Comparison of ENCODE assay signal across 8 cellular contexts in the genomic region with DNA sequence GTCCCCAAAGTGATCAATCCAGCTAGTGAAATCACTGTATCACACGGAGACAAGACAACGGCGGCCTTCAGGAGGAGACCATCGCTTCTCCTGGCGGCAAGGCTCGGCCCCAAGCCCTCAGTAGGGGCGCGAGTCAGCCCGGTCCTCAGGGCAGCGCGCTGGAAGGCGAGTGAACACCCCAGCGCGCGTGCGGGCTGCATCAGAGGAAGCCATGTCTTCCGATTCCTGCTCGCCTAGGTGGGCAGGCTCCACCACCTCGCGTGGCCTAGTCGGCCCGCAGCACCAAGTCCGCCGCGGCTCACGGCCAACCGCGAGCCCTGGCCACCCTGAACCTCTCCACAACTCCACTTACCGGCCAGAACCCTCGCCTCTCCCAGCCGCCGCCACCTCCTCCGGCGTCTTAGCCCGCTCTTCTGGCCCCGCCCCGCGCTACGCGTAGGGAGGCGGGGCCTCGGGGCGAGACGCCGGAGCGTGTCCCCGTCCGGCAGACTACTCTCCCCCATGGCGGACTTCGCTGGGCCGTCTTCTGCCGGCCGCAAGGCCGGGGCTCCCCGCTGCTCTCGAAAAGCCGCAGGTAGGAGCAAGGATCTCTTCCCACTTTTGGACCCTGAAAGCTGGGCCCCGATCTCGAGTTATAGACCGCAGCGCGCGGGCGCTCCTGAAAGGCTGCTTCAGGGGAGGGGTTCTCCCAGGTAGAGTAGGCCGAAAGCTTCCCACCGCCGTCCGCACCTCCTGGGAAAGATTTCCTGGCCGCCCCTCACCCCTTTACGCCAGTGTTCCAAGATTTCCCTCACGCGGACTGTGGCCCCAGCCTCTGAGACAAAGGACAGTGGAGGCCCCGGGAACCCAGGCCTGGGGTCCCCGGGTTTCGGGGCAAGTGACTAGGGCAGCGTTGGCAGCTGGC. TPM values are rescaled to one million over a fixed set of nuclear protein-coding genes. Genes with fewer than 3 reads are reported as not detected.
A peak's percentile ranks its signal among the peaks of the same experiment; 100 is the strongest.
DNase-seq lines count a peak whose midpoint lies in the region; ATAC-seq and TF ChIP-seq lines count a peak whose summit lies in the region.

Gene GLMN (minus strand): TSS at position 415 of the 904 bp plus-strand sequence. CDS start 988 bp downstream, outside the sequence.
Gene RPAP2 (plus strand): TSS at position 487 of the 904 bp plus-strand sequence. CDS start 15 bp downstream, at position 502.

- TF ChIP-seq CTCF in DND-41 (IDR thresholded peaks at IDR 0.05; ENCODE audit: borderline replicate concordance, extremely low read depth, low read length, poor library complexity, severe bottlenecking) (no peak), Peyer's patch (IDR thresholded peaks at IDR 0.05) (peak in 3 of 6 experiments; percentile 1 to 17 (median 10)), natural killer cell (IDR thresholded peaks at IDR 0.05) (no peak)

- H3K4me1 ChIP-seq in DND-41 (ENCODE audit: insufficient read depth, low read length) (peaks cover 47% of the 10 kb centered on the region), Peyer's patch (peaks cover 0 to 13% (median 2%) of the 10 kb centered on the region in 4 donors)

- peak; percentile 93 for ATAC-seq in DND-41 (ENCODE audit: insufficient read depth, low read depth)
- peak; percentile 99 for ATAC-seq in GM21717 (IDR thresholded peaks at IDR 0.05; ENCODE audit: unreplicated experiment)
- ATAC-seq in natural killer cell, result peak; percentile 94 to 98 (median 96)

- intact Hi-C loops in activated T-helper 1 cell treated with anti-CD3 and anti-CD28 coated beads, Interleukin-12 subunit alpha, Interleukin-12 subunit beta, Interleukin-2, Interleukin-4 antibody, amounts not matched to agents 30 ng/mL and 10 ng/mL and 1 ng/mL, durations not matched to agents 14 hours and 24 hours and 36 hours (cut with micrococcal nuclease), result loop anchor here (1.0 to 5.0 kb wide), 8 partner anchors 11 to 1277 kb away; partner anchors contain the start of genes BTBD8, MTF2 and ZNF644
- intact Hi-C loops in natural killer cell (cut with micrococcal nuclease), result loop anchor here (2.0 to 10.0 kb wide), 4 partner anchors 18 to 1014 kb away; partner anchors contain the start of gene GFI1

- H3K27ac ChIP-seq in DND-41 (ENCODE audit: low read length) (peak within 1 kb of the TSS; percentile 91), Peyer's patch (peak within 1 kb of the TSS; percentile 89 to 93 (median 90))

- H3K27ac Mint-ChIP-seq in activated T-helper 1 cell treated with anti-CD3 and anti-CD28 coated beads, Interleukin-12 subunit alpha, Interleukin-12 subunit beta, Interleukin-2, Interleukin-4 antibody, amounts not matched to agents 30 ng/mL and 10 ng/mL and 1 ng/mL, durations not matched to agents 14 hours and 24 hours and 36 hours, result peak within 1 kb of the TSS; percentile 99
- H3K27ac Mint-ChIP-seq in natural killer cell, result peak within 1 kb of the TSS; percentile 95 to 99

- H3K36me3 Mint-ChIP-seq in activated T-helper 1 cell treated with anti-CD3 and anti-CD28 coated beads, Interleukin-12 subunit alpha, Interleukin-12 subunit beta, Interleukin-2, Interleukin-4 antibody, amounts not matched to agents 30 ng/mL and 10 ng/mL and 1 ng/mL, durations not matched to agents 14 hours and 24 hours and 36 hours (ENCODE audit: low read depth), result peaks cover 24% of the 10 kb centered on the region
- H3K36me3 Mint-ChIP-seq in natural killer cell, result peaks cover 13% of the 10 kb centered on the region

- no peaks in the 10 kb centered on the region for H3K27me3 Mint-ChIP-seq in activated T-helper 1 cell treated with anti-CD3 and anti-CD28 coated beads, Interleukin-12 subunit alpha, Interleukin-12 subunit beta, Interleukin-2, Interleukin-4 antibody, amounts not matched to agents 30 ng/mL and 10 ng/mL and 1 ng/mL, durations not matched to agents 14 hours and 24 hours and 36 hours (ENCODE audit: insufficient read depth)
- H3K27me3 Mint-ChIP-seq in natural killer cell (ENCODE audit: low read depth in 2 of 2), result no peaks in the 10 kb centered on the region

- H3K4me3 ChIP-seq in DND-41 (ENCODE audit: low read depth in 1 of 2, low read length in 2 of 2) (peak within 1 kb of the TSS; percentile 67 to 78), Peyer's patch (peak within 1 kb of the TSS; percentile 64 to 95 (median 74))
- H3K4me3 ChIP-seq in Jurkat, Clone E6-1 (ENCODE audit: low read length), result peak within 1 kb of the TSS; percentile 88

- H3K9me3 ChIP-seq in DND-41 (ENCODE audit: insufficient read depth, low read length, severe bottlenecking) (no peaks in the 10 kb centered on the region), Peyer's patch (no peaks in the 10 kb centered on the region)

- peak within 1 kb of the TSS; percentile 97 for H3K4me3 Mint-ChIP-seq in activated T-helper 1 cell treated with anti-CD3 and anti-CD28 coated beads, Interleukin-12 subunit alpha, Interleukin-12 subunit beta, Interleukin-2, Interleukin-4 antibody, amounts not matched to agents 30 ng/mL and 10 ng/mL and 1 ng/mL, durations not matched to agents 14 hours and 24 hours and 36 hours
- peak within 1 kb of the TSS; percentile 96 for H3K4me3 Mint-ChIP-seq in natural killer cell

- no peaks in the 10 kb centered on the region for H3K9me3 Mint-ChIP-seq in activated T-helper 1 cell treated with anti-CD3 and anti-CD28 coated beads, Interleukin-12 subunit alpha, Interleukin-12 subunit beta, Interleukin-2, Interleukin-4 antibody, amounts not matched to agents 30 ng/mL and 10 ng/mL and 1 ng/mL, durations not matched to agents 14 hours and 24 hours and 36 hours
- no peaks in the 10 kb centered on the region for H3K9me3 Mint-ChIP-seq in natural killer cell

- H2AFZ ChIP-seq in DND-41 (ENCODE audit: low read depth, low read length), result peak within 1 kb of the TSS; percentile 89

- H3K4me2 ChIP-seq in DND-41 (ENCODE audit: insufficient read depth, low read length), result peak within 1 kb of the TSS; percentile 82

- peaks cover 61% of the 10 kb centered on the region for H3K79me2 ChIP-seq in DND-41 (ENCODE audit: insufficient read depth, low read length)

- DNase-seq in DND-41 (peak; percentile 75), Peyer's patch (peak; percentile 72 to 90 (median 89)), fibroblast of gingiva (ENCODE audit: low read depth) (peak; percentile 77), natural killer cell (peak; percentile 77)
- DNase-seq in Jurkat, Clone E6-1 (ENCODE audit: low read depth, low spot score), result peak; percentile 57
- DNase-seq in activated T-helper 1 cell treated with anti-CD3 and anti-CD28 coated beads, Interleukin-12 subunit alpha, Interleukin-12 subunit beta, Interleukin-2, Interleukin-4 antibody, amounts not matched to agents 30 ng/mL and 10 ng/mL and 1 ng/mL, durations not matched to agents 14 hours and 24 hours and 36 hours (ENCODE audit: low spot score), result peak; percentile 74
- peak; percentile 39 to 84 (median 66) for DNase-seq in stimulated activated naive CD4-positive, alpha-beta T cell (lab: John Stamatoyannopoulos, UW)

- H3K27me3 ChIP-seq in DND-41 (ENCODE audit: insufficient read depth, low read length, poor library complexity) (no peaks in the 10 kb centered on the region), Peyer's patch (no peaks in the 10 kb centered on the region)

- H3K4me1 Mint-ChIP-seq in activated T-helper 1 cell treated with anti-CD3 and anti-CD28 coated beads, Interleukin-12 subunit alpha, Interleukin-12 subunit beta, Interleukin-2, Interleukin-4 antibody, amounts not matched to agents 30 ng/mL and 10 ng/mL and 1 ng/mL, durations not matched to agents 14 hours and 24 hours and 36 hours (ENCODE audit: low read depth), result peaks cover 40% of the 10 kb centered on the region
- H3K4me1 Mint-ChIP-seq in natural killer cell, result peaks cover 31 to 37% of the 10 kb centered on the region in 2 donors

- no peaks in the 10 kb centered on the region; the same call in 1 of the 2 replicates for H4K20me1 ChIP-seq in DND-41 (ENCODE audit: insufficient read depth, low read length)

- TF ChIP-seq POLR2A in Peyer's patch (IDR thresholded peaks at IDR 0.05), result peak; percentile 71 to 84

- H3K9ac ChIP-seq in DND-41 (ENCODE audit: low read depth, low read length), result peak within 1 kb of the TSS; percentile 73

- H3K36me3 ChIP-seq in DND-41 (ENCODE audit: insufficient read depth, low read length) (peaks cover 43% of the 10 kb centered on the region), Peyer's patch (no peaks in the 10 kb centered on the region)

RNA-seq across cellular contexts. Expression of gene GLMN, which starts in this region (rescaled TPM):
- polyA plus RNA-seq in Jurkat, Clone E6-1 (2012; ENCODE audit: insufficient read depth, insufficient read length), result 11.0 TPM
- total RNA-seq in Peyer's patch (10 to 100 TPM in 1 of 4 donors, 1 to 10 TPM in 3; 1.1 to 19.8 (median 3.8) TPM), natural killer cell (10 to 100 TPM; 19.8 to 25.9 (median 19.9) TPM)
- total RNA-seq in activated T-helper 1 cell treated with anti-CD3 and anti-CD28 coated beads, Interleukin-12 subunit alpha, Interleukin-12 subunit beta, Interleukin-2, Interleukin-4 antibody, amounts not matched to agents 30 ng/mL and 10 ng/mL and 1 ng/mL, durations not matched to agents 14 hours and 24 hours and 36 hours, result 29.2 and 29.7 TPM in 2 replicates

RNA-seq across cellular contexts. Expression of gene RPAP2, which starts in this region (rescaled TPM):
- 18.4 TPM for polyA plus RNA-seq in Jurkat, Clone E6-1 (2012; ENCODE audit: insufficient read depth, insufficient read length)
- total RNA-seq in Peyer's patch (10 to 100 TPM in 2 of 4 donors, 1 to 10 TPM in 2; 5.8 to 13.0 (median 10.3) TPM), natural killer cell (10 to 100 TPM; 39.4 to 45.7 (median 39.8) TPM)
- 42.0 and 44.8 TPM in 2 replicates for total RNA-seq in activated T-helper 1 cell treated with anti-CD3 and anti-CD28 coated beads, Interleukin-12 subunit alpha, Interleukin-12 subunit beta, Interleukin-2, Interleukin-4 antibody, amounts not matched to agents 30 ng/mL and 10 ng/mL and 1 ng/mL, durations not matched to agents 14 hours and 24 hours and 36 hours

Comparison
In these comparisons a context has a peak if more than half of its experiments do, and no peak if none do; other contexts are left out.
1. Peak in every context shown above with its lines: DNase-seq, ATAC-seq, H3K4me3 ChIP-seq and H3K27ac ChIP-seq.